ENCODE assay signal across 9 cellular contexts in the genomic region with DNA sequence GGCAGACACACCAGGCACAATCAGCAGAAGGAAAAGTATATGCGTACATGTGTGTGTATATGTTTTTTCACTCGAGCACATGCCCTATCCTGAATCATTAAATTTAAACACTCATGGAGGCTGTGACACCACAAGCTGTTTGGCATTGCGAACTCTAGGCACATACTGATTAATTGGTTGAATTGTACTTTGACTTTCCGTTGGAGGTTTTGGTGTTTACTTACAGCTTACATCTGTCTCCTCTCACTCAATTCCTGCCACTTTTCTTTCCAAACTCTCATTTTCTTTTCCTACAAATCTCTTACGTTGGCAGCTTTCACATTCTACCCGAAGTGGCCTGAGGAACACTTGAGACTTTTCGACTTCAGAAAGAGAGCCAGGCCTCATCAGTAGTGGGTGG.
"Had no signal": no experiment of that assay in that cellular context is flagged by ENCODE, and none has a peak within 500 bp of the region (broad histone marks: within the 10 kb centered on the region; RNA-seq: fewer than 3 reads in every experiment).

No MANE protein-coding gene starts in this region.

- H3K9me3 Mint-ChIP-seq: HFFc6 had no signal

- H3K27ac Mint-ChIP-seq: HFFc6 had no signal

- H3K9me3 ChIP-seq: HAP-1 had no signal

- H3K27ac ChIP-seq: HL-60 had no signal

- H3K36me3 ChIP-seq: HAP-1 had no signal

- H3K4me3 ChIP-seq: HAP-1, K562 had no signal

- H3K4me3 Mint-ChIP-seq: HFFc6 had no signal

- DNase-seq: GOT3, H7, HFFc6, KG1 had no signal

- ATAC-seq: HCT116, HepG2, K562 had no signal

- H3K4me1 ChIP-seq: HAP-1 had no signal
